Comparison of ENCODE assay signal across 17 cellular contexts in genomic region chr5:40475546-40475945, GRCh38.
"Had no signal": no experiment of that assay in that cellular context is flagged by ENCODE, and none has a peak within 500 bp of the region (broad histone marks: within the 10 kb centered on the region; RNA-seq: fewer than 3 reads in every experiment).

No MANE protein-coding gene starts in this region.

- H3K4me1 ChIP-seq: colonic mucosa, prostate gland, upper lobe of right lung had no signal

- H3K9ac ChIP-seq: neural progenitor cell had no signal

- H3K4me3 ChIP-seq: colonic mucosa, neural progenitor cell, prostate gland, upper lobe of right lung had no signal

- H3K4me2 ChIP-seq: neural progenitor cell had no signal

- H3K36me3 ChIP-seq: colonic mucosa, neural progenitor cell, prostate gland, upper lobe of right lung had no signal

- H3K27me3 ChIP-seq: colonic mucosa, neural progenitor cell, upper lobe of right lung had no signal

- H2AFZ ChIP-seq: neural progenitor cell had no signal

- H3K27ac ChIP-seq: colonic mucosa, neural progenitor cell, prostate gland, upper lobe of right lung had no signal

- H3K9me3 ChIP-seq: colonic mucosa, prostate gland, upper lobe of right lung had no signal

- ATAC-seq: activated CD8-positive, alpha-beta T cell treated with anti-CD3 and anti-CD28 coated beads for 36 hours; right cardiac atrium; stimulated activated naive CD8-positive, alpha-beta T cell treated with anti-CD3 and anti-CD28 coated beads, Interleukin-15, amount 100 ng/mL, for 72 hours; upper lobe of right lung had no signal

- DNase-seq: activated CD4-positive, CD25-positive, alpha-beta regulatory T cell; activated CD8-positive, alpha-beta T cell treated with anti-CD3 and anti-CD28 coated beads for 36 hours; activated naive CD4-positive, alpha-beta T cell treated with Interleukin-2 at 50 U/mL for 16 hours; activated naive CD8-positive, alpha-beta T cell treated with anti-CD3 and anti-CD28 coated beads, Interleukin-2, amount 10 ng/mL, durations not matched to agents 7 days and 5 days; activated T-cell treated with anti-CD3 and anti-CD28 coated beads, Interleukin-2, amount 50 U/mL, for 24 hours; anterior cingulate cortex; colonic mucosa; endodermal cell; naive B cell; right cardiac atrium; small intestine; stimulated activated CD4-positive, alpha-beta T cell treated with anti-CD3 and anti-CD28 coated beads, Interleukin-15, amount 100 ng/mL, for 24 hours; stimulated activated CD4-positive, alpha-beta T cell treated with anti-CD3 and anti-CD28 coated beads, Interleukin-4, amount 100 ng/mL, for 1 hour; stimulated activated naive CD8-positive, alpha-beta T cell treated with anti-CD3 and anti-CD28 coated beads, Interleukin-15, amount 100 ng/mL, for 72 hours; upper lobe of right lung had no signal
